Comparison of ENCODE assay signal across 9 cellular contexts in the genomic region with DNA sequence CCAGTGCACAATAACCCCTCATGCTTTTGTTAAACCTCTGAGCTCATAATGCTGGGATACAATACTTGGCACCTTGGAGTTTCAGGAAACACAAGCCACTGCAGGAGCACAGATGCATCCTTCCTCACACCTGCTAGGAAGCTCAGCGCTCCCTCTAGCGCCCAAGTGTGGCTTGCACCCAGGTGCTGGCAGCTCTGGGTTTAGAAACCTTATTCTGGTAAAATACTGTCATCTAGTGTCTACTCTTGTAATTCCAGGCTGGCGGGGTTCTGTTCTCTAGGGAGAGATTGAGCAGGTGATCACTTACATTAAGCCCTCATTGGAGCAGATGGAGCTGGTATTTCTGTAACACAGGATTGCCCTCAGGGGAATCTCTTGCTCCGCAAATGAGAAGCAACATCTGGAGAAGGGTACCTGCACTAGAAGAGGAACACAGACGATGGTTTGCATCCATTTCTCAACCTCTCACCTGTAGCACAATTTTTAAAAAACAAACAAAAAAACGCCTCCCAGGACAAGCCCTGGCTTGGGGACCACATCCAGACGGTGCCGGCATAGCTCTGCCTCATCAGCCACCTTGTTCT. TPM values are rescaled to one million over a fixed set of nuclear protein-coding genes. Genes with fewer than 3 reads are reported as not detected.
DNase-seq lines count a peak whose midpoint lies in the region; ATAC-seq, FAIRE-seq and TF ChIP-seq lines count a peak whose summit lies in the region.
"Had no signal": no experiment of that assay in that cellular context is flagged by ENCODE, and none has a peak within 500 bp of the region (broad histone marks: within the 10 kb centered on the region; RNA-seq: fewer than 3 reads in every experiment).

No MANE protein-coding gene starts in this region.

- peak; percentile 98 for ATAC-seq in HCT116
- peak; percentile 90 for ATAC-seq in body of pancreas
- ATAC-seq in HG02588 (IDR thresholded peaks at IDR 0.05; ENCODE audit: unreplicated experiment), result no peak

- TF ChIP-seq POLR2A in HCT116 (IDR thresholded peaks at IDR 0.05; ENCODE audit: borderline replicate concordance, extremely low read depth, insufficient read depth, insufficient read length) (no peak), body of pancreas (IDR thresholded peaks at IDR 0.05) (no peak)

- intact Hi-C loops in HCT116 (cut with micrococcal nuclease), result loop anchor here (1.0 kb wide), 3 partner anchors 161 to 582 kb away; no protein-coding TSS in a partner anchor
- intact Hi-C loops in body of pancreas (cut with DNase I), result loop anchor here (2.0 kb wide), 1 partner anchor 161 kb away; no protein-coding TSS in a partner anchor

- H3K9me3 ChIP-seq in HCT116 (ENCODE audit: control insufficient read depth in 1 of 2, insufficient read depth in 1 of 2, low read depth in 1 of 2, low read length in 2 of 2) (no peaks in the 10 kb centered on the region), body of pancreas (no peaks in the 10 kb centered on the region), small intestine (ENCODE audit: control insufficient read depth, low read depth) (no peaks in the 10 kb centered on the region)

- no peak overlapping the region for H3K9ac ChIP-seq in HCT116 (ENCODE audit: low read length)

- peaks cover 43% of the 10 kb centered on the region for H3K4me1 Mint-ChIP-seq in T-helper 2 cell treated with Interferon-gamma antibody and Interleukin-4, amounts not matched to agents 5 μg/mL and 100 μg/mL, for 36 hours (ENCODE audit: low read depth)

- peak; percentile 85 for TF ChIP-seq RAD21 in HCT116 (IDR thresholded peaks at IDR 0.05; ENCODE audit: low read depth)

- no peaks in the 10 kb centered on the region for H3K9me3 Mint-ChIP-seq in T-helper 2 cell treated with Interferon-gamma antibody and Interleukin-4, amounts not matched to agents 5 μg/mL and 100 μg/mL, for 36 hours
- H3K9me3 Mint-ChIP-seq: activated naive CD4-positive, alpha-beta T cell treated with anti-CD3 and anti-CD28 coated beads, Interleukin-2, amount 50 U/mL, for 24 hours had no signal

- no peaks in the 10 kb centered on the region for H3K79me2 ChIP-seq in HCT116 (ENCODE audit: insufficient read depth, low read length)

- no peak overlapping the region for H3K4me3 ChIP-seq in HCT116 (replicated peaks in 1 of 2; ENCODE audit: low read depth in 1 of 2, low read length in 2 of 2)
- no peak overlapping the region for H3K4me3 ChIP-seq in body of pancreas
- H3K4me3 ChIP-seq in small intestine (ENCODE audit: low read depth in 1 of 2, low read length in 2 of 2), result no peak overlapping the region

- no peaks in the 10 kb centered on the region for H4K20me1 ChIP-seq in HCT116 (ENCODE audit: insufficient read depth)

- WGBS in body of pancreas, 2 donors, result 8 to 19% methylated on average over 7 to 8 of the region's 8 CpGs
- WGBS in small intestine, 3 donors, result 24 to 30% (median 27%) methylated on average over 8 of the region's 8 CpGs

- peak overlapping the region; percentile 29 for H3K27ac Mint-ChIP-seq in T-helper 2 cell treated with Interferon-gamma antibody and Interleukin-4, amounts not matched to agents 5 μg/mL and 100 μg/mL, for 36 hours
- H3K27ac Mint-ChIP-seq: activated naive CD4-positive, alpha-beta T cell treated with anti-CD3 and anti-CD28 coated beads, Interleukin-2, amount 50 U/mL, for 24 hours had no signal

- DNase-seq in DMS 273 treated with DMSO at 0.1 percent for 48 hours (lab: John Stamatoyannopoulos, UW), result peak; percentile 68
- DNase-seq in HCT116 (ENCODE audit: low read depth, low spot score), result peak; percentile 68
- peak; percentile 87 for DNase-seq in NCI-H187 treated with DMSO at 0.1 percent for 48 hours (lab: John Stamatoyannopoulos, UW)
- DNase-seq in T-helper 2 cell treated with Interferon-gamma antibody and Interleukin-4, amounts not matched to agents 5 μg/mL and 100 μg/mL, for 36 hours (ENCODE audit: low spot score), result peak; percentile 73
- peak; percentile 87 to 94 (median 91) for DNase-seq in body of pancreas
- peak; percentile 81 for DNase-seq in iPS DF 19.7 (ENCODE audit: low read depth, low spot score)
- DNase-seq in small intestine, result peak; percentile 84

- H3K27me3 ChIP-seq in HCT116 (ENCODE audit: insufficient read depth, low read length) (peaks cover 11% of the 10 kb centered on the region; the same call in 1 of the 2 replicates), body of pancreas (no peaks in the 10 kb centered on the region), small intestine (ENCODE audit: control insufficient read depth in 2 of 2, insufficient read depth in 2 of 2, low read length in 2 of 2) (no peaks in the 10 kb centered on the region)

- H3K27ac ChIP-seq in HCT116 (ENCODE audit: low read depth, low read length), result no peak overlapping the region
- no peak overlapping the region for H3K27ac ChIP-seq in body of pancreas
- no peak overlapping the region for H3K27ac ChIP-seq in small intestine (ENCODE audit: low read depth in 1 of 2, low read length in 1 of 2)

- no peaks in the 10 kb centered on the region for H3K36me3 Mint-ChIP-seq in T-helper 2 cell treated with Interferon-gamma antibody and Interleukin-4, amounts not matched to agents 5 μg/mL and 100 μg/mL, for 36 hours (ENCODE audit: low read depth)
- H3K36me3 Mint-ChIP-seq: activated naive CD4-positive, alpha-beta T cell treated with anti-CD3 and anti-CD28 coated beads, Interleukin-2, amount 50 U/mL, for 24 hours had no signal

- POLR2A ChIA-PET in HCT116 (lab: Charles Lee), result no interaction called here

- CTCF ChIA-PET in HCT116 (lab: Charles Lee), result interaction anchor here (0.6 to 3.1 kb wide), 27 partner anchors 9 to 866 kb away, joined by 3 to 47 read pairs (median 4); partner anchors contain the start of gene CCL8

- peaks cover 22% of the 10 kb centered on the region for H3K27me3 Mint-ChIP-seq in T-helper 2 cell treated with Interferon-gamma antibody and Interleukin-4, amounts not matched to agents 5 μg/mL and 100 μg/mL, for 36 hours (ENCODE audit: low read depth)

- RAD21 ChIA-PET in HCT116 (lab: Charles Lee; ENCODE audit: low non-redundant PET in 1 of 2, low total read pairs in 2 of 2, uncharacterized antibody in 2 of 2, unreplicated experiment in 2 of 2), result interaction anchor here (1.0 to 1.1 kb wide), 2 partner anchors 30 to 161 kb away, joined by 4 read pairs; no protein-coding TSS in a partner anchor

- H3K36me3 ChIP-seq in HCT116 (ENCODE audit: control insufficient read depth in 1 of 2, insufficient read depth in 2 of 2, low read length in 2 of 2) (no peaks in the 10 kb centered on the region), body of pancreas (replicated peaks in 1 of 2; ENCODE audit: insufficient read depth in 1 of 2, low read depth in 2 of 2) (no peaks in the 10 kb centered on the region), small intestine (ENCODE audit: control insufficient read depth in 2 of 2, insufficient read depth in 2 of 2, low read length in 2 of 2) (no peaks in the 10 kb centered on the region)

- H3K4me1 ChIP-seq in HCT116 (ENCODE audit: control insufficient read depth in 1 of 2, insufficient read depth in 2 of 2, low read length in 2 of 2), result no peaks in the 10 kb centered on the region
- H3K4me1 ChIP-seq in body of pancreas, result no peaks in the 10 kb centered on the region
- no peaks in the 10 kb centered on the region for H3K4me1 ChIP-seq in small intestine (ENCODE audit: control insufficient read depth in 2 of 2, insufficient read depth in 1 of 2, low read depth in 1 of 2, low read length in 1 of 2)

- no TSS peak for BruUV-seq in HCT116 (replicated peaks; lab: Mats Ljungman, UMichigan)

- no peak overlapping the region for H3K4me3 Mint-ChIP-seq in T-helper 2 cell treated with Interferon-gamma antibody and Interleukin-4, amounts not matched to agents 5 μg/mL and 100 μg/mL, for 36 hours
- H3K4me3 Mint-ChIP-seq: activated naive CD4-positive, alpha-beta T cell treated with anti-CD3 and anti-CD28 coated beads, Interleukin-2, amount 50 U/mL, for 24 hours had no signal

- H2AFZ ChIP-seq in HCT116 (ENCODE audit: low read depth, low read length, poor library complexity, severe bottlenecking), result no peak overlapping the region

- FAIRE-seq in small intestine (lab: Jason Lieb, UNC), result no peak

- no peak overlapping the region for H3K4me2 ChIP-seq in HCT116 (ENCODE audit: low read length)

- TF ChIP-seq CTCF in HCT116 (IDR thresholded peaks at IDR 0.05 in 2 of 3, conservative IDR thresholded peaks at IDR 0.05 in 1 of 3; ENCODE audit: borderline replicate concordance in 1 of 3, insufficient read depth in 1 of 3, low read depth in 2 of 3, low read length in 2 of 3), result peak; percentile 99
- peak; percentile 95 to 100 (median 99) for TF ChIP-seq CTCF in body of pancreas (IDR thresholded peaks at IDR 0.05)

- H3K9me2 ChIP-seq in HCT116 (ENCODE audit: insufficient read depth), result no peaks in the 10 kb centered on the region

TF ChIP-seq in HCT116, 20 proteins besides CTCF, POLR2A, EP300 and RAD21 (continues in another document):
- TF ChIP-seq EZH2 (IDR thresholded peaks at IDR 0.05) (no peak), YY1 (IDR thresholded peaks at IDR 0.05; ENCODE audit: extremely low read depth, insufficient replicate concordance, low read depth, low read length) (no peak), SP1 (IDR thresholded peaks at IDR 0.05; ENCODE audit: low read depth) (no peak), EGR1 (IDR thresholded peaks at IDR 0.05; ENCODE audit: low read depth) (no peak), ZFX (IDR thresholded peaks at IDR 0.05) (no peak), CBX3 (IDR thresholded peaks at IDR 0.05; ENCODE audit: low read depth) (no peak)

RNA-seq across cellular contexts. Expression of gene CCL1, which starts 1.5 kb away (rescaled TPM):
- not detected for total RNA-seq in HCT116 (2021; ENCODE audit: unreplicated experiment)
- not detected in 2 replicates for polyA plus RNA-seq in HCT116 (2012)
- total RNA-seq in body of pancreas, result not detected
- not detected for polyA plus RNA-seq in small intestine

RNA-seq across cellular contexts. Expression of gene CCL13, which starts 5.3 kb away (rescaled TPM):
- not detected for total RNA-seq in HCT116 (2021; ENCODE audit: unreplicated experiment)
- not detected in 2 replicates for polyA plus RNA-seq in HCT116 (2012)
- total RNA-seq in body of pancreas, result not detected
- 1 to 10 TPM in 2 of 3 donors, not detected in 1; 1.6 to 7.6 TPM for polyA plus RNA-seq in small intestine

RNA-seq across cellular contexts. Expression of gene CCL8, which starts 42.3 kb away (rescaled TPM):
- total RNA-seq in HCT116 (2021; ENCODE audit: unreplicated experiment) (not detected), body of pancreas (not detected)
- polyA plus RNA-seq in HCT116 (2012), result not detected in 2 replicates
- 10 to 100 TPM in 1 of 3 donors, under 1 TPM in 2; 0.45 to 10.5 (median 0.67) TPM for polyA plus RNA-seq in small intestine
